ENCODE assay signal across 9 cellular contexts in the genomic region with DNA sequence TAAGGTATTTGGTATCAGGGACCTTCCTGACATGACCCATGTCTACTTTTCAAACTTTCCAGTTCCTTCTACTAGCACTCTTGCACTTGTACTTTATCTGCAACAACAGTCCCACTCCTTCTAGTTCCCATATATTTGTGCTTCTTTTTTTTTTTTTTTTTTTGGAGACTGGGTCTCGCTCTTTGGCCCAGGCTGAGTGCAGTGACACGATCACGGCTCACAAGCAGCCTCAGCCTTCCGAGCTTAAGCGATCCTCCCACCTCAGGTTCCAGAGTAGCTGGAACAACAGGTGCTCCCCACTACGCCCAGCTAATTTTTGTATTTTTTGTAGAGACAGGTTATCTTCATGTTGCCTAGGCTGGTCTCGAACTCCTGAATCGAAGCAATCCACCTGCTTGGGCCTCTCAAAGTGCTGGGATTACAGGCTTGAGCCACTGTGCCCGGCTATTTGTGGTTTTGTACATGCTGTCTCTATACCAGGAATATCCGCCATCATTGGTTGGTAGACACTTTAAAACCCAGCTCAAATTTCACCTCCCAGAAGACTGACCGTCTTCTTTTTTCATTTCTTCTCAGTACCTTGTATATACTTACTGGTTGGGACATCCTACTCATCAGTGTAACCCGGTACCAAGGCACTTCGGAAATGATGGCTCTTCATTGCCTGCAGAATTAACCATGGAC. TPM values are rescaled to one million over a fixed set of nuclear protein-coding genes. Genes with fewer than 3 reads are reported as not detected.
DNase-seq lines count a peak whose midpoint lies in the region; ATAC-seq lines count a peak whose summit lies in the region.
"Had no signal": no experiment of that assay in that cellular context is flagged by ENCODE, and none has a peak within 500 bp of the region (broad histone marks: within the 10 kb centered on the region; RNA-seq: fewer than 3 reads in every experiment).

No MANE protein-coding gene starts in this region.

- intact Hi-C loops in activated T-helper 2 cell treated with anti-CD3 and anti-CD28 coated beads, Interferon-gamma antibody, Interleukin-2, Interleukin-4, amounts not matched to agents 10 μg/mL and 5 μg/mL and 100 μg/mL, durations not matched to agents 14 hours and 24 hours and 36 hours (cut with micrococcal nuclease), result no loop called here

- H3K27me3 Mint-ChIP-seq in T-helper 2 cell treated with Interferon-gamma antibody and Interleukin-4, amounts not matched to agents 5 μg/mL and 100 μg/mL, for 36 hours (ENCODE audit: low read depth), result no peaks in the 10 kb centered on the region
- H3K27me3 Mint-ChIP-seq in activated T-helper 2 cell treated with anti-CD3 and anti-CD28 coated beads, Interferon-gamma antibody, Interleukin-2, Interleukin-4, amounts not matched to agents 10 μg/mL and 5 μg/mL and 100 μg/mL, durations not matched to agents 14 hours and 24 hours and 36 hours (ENCODE audit: low read depth), result no peaks in the 10 kb centered on the region

- no peak for DNase-seq in T-helper 2 cell treated with Interferon-gamma antibody and Interleukin-4, amounts not matched to agents 5 μg/mL and 100 μg/mL, for 36 hours (ENCODE audit: low spot score)
- DNase-seq in T-helper 2 cell (no peak), NCI-H2171 treated with DMSO at 0.1 percent for 48 hours (lab: John Stamatoyannopoulos, UW) (no peak), substantia nigra (lab: John Stamatoyannopoulos, UW) (no peak)
- no peak for DNase-seq in activated T-helper 2 cell treated with anti-CD3 and anti-CD28 coated beads, Interferon-gamma antibody, Interleukin-2, Interleukin-4, amounts not matched to agents 10 μg/mL and 5 μg/mL and 100 μg/mL, durations not matched to agents 14 hours and 24 hours and 36 hours (ENCODE audit: low spot score)
- DNase-seq: activated CD4-positive, alpha-beta T cell treated with anti-CD3 and anti-CD28 coated beads for 48 hours had no signal

- H3K36me3 Mint-ChIP-seq in T-helper 2 cell treated with Interferon-gamma antibody and Interleukin-4, amounts not matched to agents 5 μg/mL and 100 μg/mL, for 36 hours (ENCODE audit: low read depth), result peaks cover 19% of the 10 kb centered on the region
- H3K36me3 Mint-ChIP-seq in activated T-helper 2 cell treated with anti-CD3 and anti-CD28 coated beads, Interferon-gamma antibody, Interleukin-2, Interleukin-4, amounts not matched to agents 10 μg/mL and 5 μg/mL and 100 μg/mL, durations not matched to agents 14 hours and 24 hours and 36 hours (ENCODE audit: low read depth), result peaks cover 13% of the 10 kb centered on the region

- H3K27me3 ChIP-seq in iPS-20b (ENCODE audit: insufficient read depth, low read length) (no peaks in the 10 kb centered on the region), subcutaneous abdominal adipose tissue (ENCODE audit: control insufficient read depth in 5 of 5, insufficient read depth in 4 of 5, low read length in 5 of 5) (no peaks in the 10 kb centered on the region)

- H3K27ac ChIP-seq in iPS-20b (ENCODE audit: low read length) (no peak overlapping the region), subcutaneous abdominal adipose tissue (ENCODE audit: low read depth, low read length) (peak overlapping the region; percentile 87), substantia nigra (ENCODE audit: low read depth, low read length, poor library complexity, severe bottlenecking) (no peak overlapping the region)

- H3K4me1 Mint-ChIP-seq in T-helper 2 cell treated with Interferon-gamma antibody and Interleukin-4, amounts not matched to agents 5 μg/mL and 100 μg/mL, for 36 hours (ENCODE audit: low read depth), result peaks cover 17% of the 10 kb centered on the region
- peaks cover 28% of the 10 kb centered on the region for H3K4me1 Mint-ChIP-seq in activated T-helper 2 cell treated with anti-CD3 and anti-CD28 coated beads, Interferon-gamma antibody, Interleukin-2, Interleukin-4, amounts not matched to agents 10 μg/mL and 5 μg/mL and 100 μg/mL, durations not matched to agents 14 hours and 24 hours and 36 hours (ENCODE audit: low read depth)

- H3K4me3 ChIP-seq in iPS-20b (ENCODE audit: low read length) (peak overlapping the region; percentile 87), subcutaneous abdominal adipose tissue (ENCODE audit: low read depth in 1 of 5, low read length in 5 of 5) (peak overlapping the region; percentile 71 to 96 (median 89))

- peak overlapping the region; percentile 99 for H3K27ac Mint-ChIP-seq in T-helper 2 cell treated with Interferon-gamma antibody and Interleukin-4, amounts not matched to agents 5 μg/mL and 100 μg/mL, for 36 hours
- peak overlapping the region; percentile 99 for H3K27ac Mint-ChIP-seq in activated T-helper 2 cell treated with anti-CD3 and anti-CD28 coated beads, Interferon-gamma antibody, Interleukin-2, Interleukin-4, amounts not matched to agents 10 μg/mL and 5 μg/mL and 100 μg/mL, durations not matched to agents 14 hours and 24 hours and 36 hours

- H3K36me3 ChIP-seq in iPS-20b (ENCODE audit: insufficient read depth, low read depth, low read length) (0 out of 2 replicates have a peak, but pooled peaks cover 3% of the 10 kb centered on the region), subcutaneous abdominal adipose tissue (ENCODE audit: control insufficient read depth in 5 of 5, insufficient read depth in 5 of 5, low read length in 5 of 5) (no peaks in the 10 kb centered on the region)

- peaks cover 12% of the 10 kb centered on the region for H3K9me3 Mint-ChIP-seq in T-helper 2 cell treated with Interferon-gamma antibody and Interleukin-4, amounts not matched to agents 5 μg/mL and 100 μg/mL, for 36 hours
- peaks cover 9% of the 10 kb centered on the region for H3K9me3 Mint-ChIP-seq in activated T-helper 2 cell treated with anti-CD3 and anti-CD28 coated beads, Interferon-gamma antibody, Interleukin-2, Interleukin-4, amounts not matched to agents 10 μg/mL and 5 μg/mL and 100 μg/mL, durations not matched to agents 14 hours and 24 hours and 36 hours

- H3K9ac ChIP-seq in iPS-20b (ENCODE audit: low read depth, low read length) (peak overlapping the region; percentile 91), subcutaneous abdominal adipose tissue (ENCODE audit: low read length in 5 of 5) (peak overlapping the region; percentile 44 to 99 (median 95))

- H3K4me1 ChIP-seq in iPS-20b (ENCODE audit: insufficient read depth, low read length) (peaks cover 9% of the 10 kb centered on the region; the same call in 1 of the 2 replicates), subcutaneous abdominal adipose tissue (ENCODE audit: control insufficient read depth in 5 of 5, insufficient read depth in 5 of 5, low read length in 5 of 5) (peaks cover 0 to 16% (median 14%) of the 10 kb centered on the region in 5 donors)

- H3K4me3 Mint-ChIP-seq in T-helper 2 cell treated with Interferon-gamma antibody and Interleukin-4, amounts not matched to agents 5 μg/mL and 100 μg/mL, for 36 hours, result peak overlapping the region; percentile 96
- peak overlapping the region; percentile 91 for H3K4me3 Mint-ChIP-seq in activated T-helper 2 cell treated with anti-CD3 and anti-CD28 coated beads, Interferon-gamma antibody, Interleukin-2, Interleukin-4, amounts not matched to agents 10 μg/mL and 5 μg/mL and 100 μg/mL, durations not matched to agents 14 hours and 24 hours and 36 hours (ENCODE audit: low read depth)

- ATAC-seq in HG02610 (IDR thresholded peaks at IDR 0.05; ENCODE audit: unreplicated experiment), result no peak

- H3K9me3 ChIP-seq in iPS-20b (ENCODE audit: insufficient read depth, low read depth, low read length), result no peaks in the 10 kb centered on the region
- no peaks in the 10 kb centered on the region for H3K9me3 ChIP-seq in subcutaneous abdominal adipose tissue (ENCODE audit: control insufficient read depth in 5 of 5, low read length in 5 of 5)

RNA-seq across cellular contexts. Expression of gene ZMYM1, which starts 1.1 kb away (rescaled TPM):
- 2.4 and 2.7 TPM in 2 replicates for total RNA-seq in activated T-helper 2 cell treated with anti-CD3 and anti-CD28 coated beads, Interferon-gamma antibody, Interleukin-2, Interleukin-4, amounts not matched to agents 10 μg/mL and 5 μg/mL and 100 μg/mL, durations not matched to agents 14 hours and 24 hours and 36 hours

RNA-seq across cellular contexts. Expression of gene ZMYM6, which starts 48.6 kb away (rescaled TPM):
- total RNA-seq in activated T-helper 2 cell treated with anti-CD3 and anti-CD28 coated beads, Interferon-gamma antibody, Interleukin-2, Interleukin-4, amounts not matched to agents 10 μg/mL and 5 μg/mL and 100 μg/mL, durations not matched to agents 14 hours and 24 hours and 36 hours, result 20.8 and 20.9 TPM in 2 replicates
